In genomic region chr4:16550488-16550980, GRCh38 we compare ENCODE assay signal across 36 cellular contexts.
"Had no signal": no experiment of that assay in that cellular context is flagged by ENCODE, and none has a peak within 500 bp of the region (broad histone marks: within the 10 kb centered on the region; RNA-seq: fewer than 3 reads in every experiment).

No MANE protein-coding gene starts in this region.

- H3K27me3 ChIP-seq: MG63 had no signal

- H3K27ac ChIP-seq: KMS-11 had no signal

- H3K36me3 ChIP-seq: MG63 had no signal

- H3K9ac ChIP-seq: KMS-11 had no signal

- DNase-seq: Karpas-422, Kasumi-1, MG63, MM.1S, MV-4-11, NCI-H1048, NCI-H1092, NCI-H1092 treated with DMSO at 0.1 percent for 48 hours, NCI-H1105, NCI-H1105 treated with DMSO at 0.1 percent for 48 hours, NCI-H1417, NCI-H1417 treated with DMSO at 0.1 percent for 48 hours, NCI-H1436, NCI-H1436 treated with DMSO at 0.1 percent for 48 hours, NCI-H146, NCI-H1694, NCI-H1694 treated with DMSO at 0.1 percent for 48 hours, NCI-H187, NCI-H187 treated with DMSO at 0.1 percent for 48 hours, NCI-H1930, NCI-H2029, NCI-H2029 treated with DMSO at 0.1 percent for 48 hours, NCI-H2081, NCI-H2081 treated with DMSO at 0.1 percent for 48 hours, NCI-H2107, NCI-H2171, NCI-H2171 treated with DMSO at 0.1 percent for 48 hours, NCI-H2227 treated with DMSO at 0.1 percent for 48 hours, NCI-H226, NCI-H345, NCI-H446, NCI-H446 treated with DMSO at 0.1 percent for 48 hours, NCI-H510A, NCI-H510A treated with DMSO at 0.1 percent for 48 hours, NCI-H524 had no signal

- H3K9me3 ChIP-seq: MG63 had no signal

- H3K4me3 ChIP-seq: MG63 had no signal

- H3K4me2 ChIP-seq: KMS-11 had no signal
